ENCODE assay signal across 29 cellular contexts in the genomic region with DNA sequence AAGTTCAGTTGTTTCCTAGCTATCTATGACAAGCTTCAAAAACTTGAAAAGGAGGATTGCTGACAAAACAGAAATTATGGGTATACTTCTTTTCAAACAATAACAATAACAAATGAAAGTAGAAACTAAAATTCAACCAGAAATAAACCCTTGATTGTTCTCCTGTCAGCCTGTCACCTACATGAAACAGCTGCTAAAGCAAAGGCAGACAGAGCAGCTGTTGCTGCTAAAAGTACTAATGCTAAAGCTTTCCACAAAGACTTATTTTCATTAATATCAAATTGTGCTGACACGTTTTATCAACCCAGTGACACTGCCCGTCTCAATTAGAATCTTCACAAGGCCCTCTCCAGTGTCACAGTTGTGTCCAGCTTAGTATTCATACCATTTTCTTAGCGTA.
A peak's percentile ranks its signal among the peaks of the same experiment; 100 is the strongest.
DNase-seq lines count a peak whose midpoint lies in the region; ATAC-seq, FAIRE-seq and TF ChIP-seq lines count a peak whose summit lies in the region.
"Had no signal": no experiment of that assay in that cellular context is flagged by ENCODE, and none has a peak within 500 bp of the region (broad histone marks: within the 10 kb centered on the region; RNA-seq: fewer than 3 reads in every experiment).

No MANE protein-coding gene starts in this region.

- H3K27ac ChIP-seq in KMS-11 (no peak overlapping the region), neural cell (ENCODE audit: low read length) (no peak overlapping the region), pancreas (no peak overlapping the region), brain microvascular endothelial cell (no peak overlapping the region)
- H3K27ac ChIP-seq: cardiac muscle cell, esophagus squamous epithelium, right lobe of liver, upper lobe of right lung had no signal

- in situ Hi-C loops in brain microvascular endothelial cell (cut with HindIII; ENCODE audit: low pct_ligation_motif_present, low sequenced_read_pairs) = no loop called here

- H3K36me3 ChIP-seq in KMS-11 (ENCODE audit: insufficient read depth) = no peaks in the 10 kb centered on the region
- no peaks in the 10 kb centered on the region for H3K36me3 ChIP-seq in neural cell (ENCODE audit: insufficient read depth, low read length)
- no peaks in the 10 kb centered on the region for H3K36me3 ChIP-seq in pancreas
- no peaks in the 10 kb centered on the region for H3K36me3 ChIP-seq in brain microvascular endothelial cell (replicated peaks)
- H3K36me3 ChIP-seq: cardiac muscle cell, esophagus squamous epithelium, HAP-1, right lobe of liver, upper lobe of right lung had no signal

- no peak for DNase-seq in pancreas
- DNase-seq in NCI-H345 (lab: John Stamatoyannopoulos, UW) = no peak
- DNase-seq in brain microvascular endothelial cell = no peak
- DNase-seq in activated CD4-positive, alpha-beta T cell treated with anti-CD3 and anti-CD28 coated beads for 1 hour = no peak
- DNase-seq: activated CD4-positive, alpha-beta memory T cell treated with anti-CD3 and anti-CD28 coated beads, Interleukin-2, amount 10 ng/mL, durations not matched to agents 7 days and 5 days; activated CD4-positive, CD25-positive, alpha-beta regulatory T cell treated with anti-CD3 and anti-CD28 coated beads, Interleukin-2, amount 50 U/mL, for 72 hours; activated CD8-positive, alpha-beta memory T cell treated with anti-CD3 and anti-CD28 coated beads, Interleukin-2, amount 50 U/mL, for 48 hours; aorta; cortex of kidney; DMS153; esophagus squamous epithelium; foreskin melanocyte; mucosa of descending colon; NCI-H1105 treated with DMSO at 0.1 percent for 48 hours; NCI-H1930; NCI-H2227 treated with DMSO at 0.1 percent for 48 hours; NCI-H748 treated with DMSO at 0.1 percent for 48 hours; right lobe of liver; stimulated activated CD4-positive, alpha-beta T cell treated with anti-CD3 and anti-CD28 coated beads, Interleukin-4, amount 100 ng/mL, for 24 hours; substantia nigra; upper lobe of right lung had no signal

- H3K9ac ChIP-seq in KMS-11 = no peak overlapping the region
- no peak overlapping the region for H3K9ac ChIP-seq in neural cell (ENCODE audit: low read length)

- H3K4me1 ChIP-seq in KMS-11 (ENCODE audit: low read depth, poor library complexity, severe bottlenecking) = peaks cover 29% of the 10 kb centered on the region
- H3K4me1 ChIP-seq in pancreas = no peaks in the 10 kb centered on the region
- H3K4me1 ChIP-seq: esophagus squamous epithelium, right lobe of liver, upper lobe of right lung had no signal

- intact Hi-C loops in pancreas (cut with DNase I) = no loop called here

- WGBS in pancreas, 2 donors = 43 to 61% methylated on average over 3 of the region's 3 CpGs

- FAIRE-seq in pancreas (lab: Jason Lieb, UNC) = no peak

- peak overlapping the region; percentile 42 for H3K4me2 ChIP-seq in KMS-11
- H3K4me2 ChIP-seq in neural cell (ENCODE audit: low read length) = no peak overlapping the region

- peak; percentile 20 for TF ChIP-seq EP300 in neural cell (conservative IDR thresholded peaks at IDR 0.05; ENCODE audit: poor library complexity, severe bottlenecking)

- H3K9me3 ChIP-seq in neural cell (ENCODE audit: low read length) = no peaks in the 10 kb centered on the region
- peaks cover 0 to 3% (median 0%) of the 10 kb centered on the region in 4 donors for H3K9me3 ChIP-seq in pancreas
- H3K9me3 ChIP-seq: esophagus squamous epithelium, HAP-1, right lobe of liver, upper lobe of right lung had no signal

- ATAC-seq in GM18511 (IDR thresholded peaks at IDR 0.05; ENCODE audit: unreplicated experiment) (peak; percentile 47), GM21390 (IDR thresholded peaks at IDR 0.05; ENCODE audit: unreplicated experiment) (peak; percentile 33), pancreas (no peak)
- ATAC-seq: activated T-helper 17 cell treated with anti-CD3 and anti-CD28 coated beads, Interleukin-2, amount 50 U/mL, for 72 hours; mucosa of descending colon; right lobe of liver; stimulated activated effector memory CD8-positive, alpha-beta T cell treated with anti-CD3 and anti-CD28 coated beads, Interleukin-12 subunit alpha, Interleukin-12 subunit beta, amount 100 ng/mL, for 72 hours; upper lobe of right lung had no signal

- H3K79me2 ChIP-seq in KMS-11 (ENCODE audit: insufficient read depth, low read depth) (no peaks in the 10 kb centered on the region), neural cell (replicated peaks; ENCODE audit: insufficient read depth, low read length) (no peaks in the 10 kb centered on the region)

- H2AFZ ChIP-seq in KMS-11 (ENCODE audit: low read depth) (no peak overlapping the region), neural cell (ENCODE audit: low read depth, low read length) (no peak overlapping the region)

- TF ChIP-seq CTCF in KMS-11 (conservative IDR thresholded peaks at IDR 0.05; ENCODE audit: low read depth, low read length) = no peak
- TF ChIP-seq CTCF in neural cell (IDR thresholded peaks at IDR 0.05; ENCODE audit: poor library complexity, severe bottlenecking) = no peak
- no peak for TF ChIP-seq CTCF in pancreas (IDR thresholded peaks at IDR 0.05)
- no peak for TF ChIP-seq CTCF in brain microvascular endothelial cell (IDR thresholded peaks at IDR 0.05; ENCODE audit: low read depth, low read length, missing control alignments)

- H3K4me3 ChIP-seq in KMS-11 (IDR thresholded peaks at IDR 0.05; ENCODE audit: insufficient read depth, low read depth, low read length) (no peak overlapping the region), neural cell (ENCODE audit: low read length) (no peak overlapping the region), pancreas (no peak overlapping the region), brain microvascular endothelial cell (ENCODE audit: low read depth, low read length) (no peak overlapping the region)
- H3K4me3 ChIP-seq: cardiac muscle cell, esophagus squamous epithelium, HAP-1, mucosa of descending colon, right lobe of liver, upper lobe of right lung had no signal

- no peak for TF ChIP-seq RAD21 in neural cell (conservative IDR thresholded peaks at IDR 0.05)

- H3K27me3 ChIP-seq in KMS-11 (ENCODE audit: insufficient read depth, low read depth) (no peaks in the 10 kb centered on the region), neural cell (ENCODE audit: insufficient read depth, low read depth, low read length) (no peaks in the 10 kb centered on the region), pancreas (no peaks in the 10 kb centered on the region), brain microvascular endothelial cell (replicated peaks) (no peaks in the 10 kb centered on the region)
- H3K27me3 ChIP-seq: cardiac muscle cell, esophagus squamous epithelium, right lobe of liver, upper lobe of right lung had no signal

- no peaks in the 10 kb centered on the region for H3K9me2 ChIP-seq in neural cell (ENCODE audit: insufficient read depth, low read length)

- H4K20me1 ChIP-seq in KMS-11 (ENCODE audit: insufficient read depth) = no peaks in the 10 kb centered on the region
- H4K20me1 ChIP-seq in neural cell (ENCODE audit: insufficient read depth) = no peaks in the 10 kb centered on the region

- H3F3A ChIP-seq in neural cell (ENCODE audit: insufficient read depth, low read length, poor library complexity, severe bottlenecking) = no peaks in the 10 kb centered on the region

TF ChIP-seq in neural cell, 6 proteins besides CTCF, POLR2A, EP300 and RAD21:
- no peak for TF ChIP-seq MXI1 (conservative IDR thresholded peaks at IDR 0.05; ENCODE audit: poor library complexity, severe bottlenecking)
- TF ChIP-seq SMC3 (conservative IDR thresholded peaks at IDR 0.05; ENCODE audit: poor library complexity) = no peak
- TF ChIP-seq, protein P1, sequence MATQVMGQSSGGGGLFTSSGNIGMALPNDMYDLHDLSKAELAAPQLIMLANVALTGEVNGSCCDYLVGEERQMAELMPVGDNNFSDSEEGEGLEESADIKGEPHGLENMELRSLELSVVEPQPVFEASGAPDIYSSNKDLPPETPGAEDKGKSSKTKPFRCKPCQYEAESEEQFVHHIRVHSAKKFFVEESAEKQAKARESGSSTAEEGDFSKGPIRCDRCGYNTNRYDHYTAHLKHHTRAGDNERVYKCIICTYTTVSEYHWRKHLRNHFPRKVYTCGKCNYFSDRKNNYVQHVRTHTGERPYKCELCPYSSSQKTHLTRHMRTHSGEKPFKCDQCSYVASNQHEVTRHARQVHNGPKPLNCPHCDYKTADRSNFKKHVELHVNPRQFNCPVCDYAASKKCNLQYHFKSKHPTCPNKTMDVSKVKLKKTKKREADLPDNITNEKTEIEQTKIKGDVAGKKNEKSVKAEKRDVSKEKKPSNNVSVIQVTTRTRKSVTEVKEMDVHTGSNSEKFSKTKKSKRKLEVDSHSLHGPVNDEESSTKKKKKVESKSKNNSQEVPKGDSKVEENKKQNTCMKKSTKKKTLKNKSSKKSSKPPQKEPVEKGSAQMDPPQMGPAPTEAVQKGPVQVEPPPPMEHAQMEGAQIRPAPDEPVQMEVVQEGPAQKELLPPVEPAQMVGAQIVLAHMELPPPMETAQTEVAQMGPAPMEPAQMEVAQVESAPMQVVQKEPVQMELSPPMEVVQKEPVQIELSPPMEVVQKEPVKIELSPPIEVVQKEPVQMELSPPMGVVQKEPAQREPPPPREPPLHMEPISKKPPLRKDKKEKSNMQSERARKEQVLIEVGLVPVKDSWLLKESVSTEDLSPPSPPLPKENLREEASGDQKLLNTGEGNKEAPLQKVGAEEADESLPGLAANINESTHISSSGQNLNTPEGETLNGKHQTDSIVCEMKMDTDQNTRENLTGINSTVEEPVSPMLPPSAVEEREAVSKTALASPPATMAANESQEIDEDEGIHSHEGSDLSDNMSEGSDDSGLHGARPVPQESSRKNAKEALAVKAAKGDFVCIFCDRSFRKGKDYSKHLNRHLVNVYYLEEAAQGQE (IDR thresholded peaks at IDR 0.05; ENCODE audit: borderline replicate concordance) = no peak
- TF ChIP-seq EZH2 (IDR thresholded peaks at IDR 0.05; ENCODE audit: borderline replicate concordance, insufficient read depth, low read length, poor library complexity, severe bottlenecking) = no peak
- no peak for TF ChIP-seq POLR2AphosphoS5 (IDR thresholded peaks at IDR 0.05)
- no peak for TF ChIP-seq TAF1 (IDR thresholded peaks at IDR 0.05; ENCODE audit: low read depth)

Comparison
In these comparisons a context has a peak if more than half of its experiments do, and no peak if none do; other contexts are left out.
1. ATAC-seq: peak in GM18511 (single experiment) and GM21390 (single experiment); none in pancreas (0 of 4).